Comparison of ENCODE assay signal across 8 cellular contexts in genomic region chr14:51157012-51157411, GRCh38.
A peak's percentile ranks its signal among the peaks of the same experiment; 100 is the strongest.
DNase-seq lines count a peak whose midpoint lies in the region; ATAC-seq, FAIRE-seq and TF ChIP-seq lines count a peak whose summit lies in the region.

No MANE protein-coding gene starts in this region.

- ATAC-seq in HG02623 (IDR thresholded peaks at IDR 0.05; ENCODE audit: unreplicated experiment) = peak; percentile 63

- DNase-seq in GM10266 (ENCODE audit: extremely low spot score) (peak; percentile 20), NCI-H748 treated with DMSO at 0.1 percent for 48 hours (lab: John Stamatoyannopoulos, UW) (peak; percentile 22), fibroblast of peridontal ligament (ENCODE audit: extremely low read depth) (peak; percentile 28), A172 (ENCODE audit: low spot score) (no peak), hypothalamus (lab: John Stamatoyannopoulos, UW) (no peak), anterior cingulate cortex (lab: John Stamatoyannopoulos, UW) (no peak), frontal cortex (ENCODE audit: low spot score in 2 of 2) (no peak)

- peak; percentile 52 for TF ChIP-seq CTCF in GM10266 (IDR thresholded peaks at IDR 0.05; ENCODE audit: control insufficient read depth, insufficient read depth, low read depth, missing control alignments)

- FAIRE-seq in frontal cortex (lab: Jason Lieb, UNC) = no peak

Comparison
In these comparisons a context has a peak if more than half of its experiments do, and no peak if none do; other contexts are left out.
1. DNase-seq: peak in GM10266 (single experiment), NCI-H748 treated with DMSO at 0.1 percent for 48 hours (single experiment) and fibroblast of peridontal ligament (single experiment); none in A172 (single experiment), hypothalamus (0 of 51), anterior cingulate cortex (0 of 58) and frontal cortex (0 of 2).